In genomic region chr1:155562581-155563376, GRCh38 we compare ENCODE assay signal across 8 cellular contexts. TPM values are rescaled to one million over a fixed set of nuclear protein-coding genes. Genes with fewer than 3 reads are reported as not detected.
DNase-seq lines count a peak whose midpoint lies in the region; ATAC-seq, FAIRE-seq and TF ChIP-seq lines count a peak whose summit lies in the region.

TSS of gene ASH1L (minus strand) at chr1:155562803. CDS start at chr1:155521519, 41,284 bp downstream.

- TF ChIP-seq POLR2A in H54 (IDR thresholded peaks at IDR 0.05; ENCODE audit: low read depth, low read length) = peak; percentile 99
- peak; percentile 91 for TF ChIP-seq POLR2A in Raji (IDR thresholded peaks at IDR 0.05; ENCODE audit: insufficient read depth, low read depth, low read length)

- peaks cover 19 to 25% of the 10 kb centered on the region in 2 donors for H3K4me1 Mint-ChIP-seq in natural killer cell treated with Interleukin-12 subunit alpha and Interleukin-12 subunit beta and Interleukin-15 and Interleukin-18, amount 100 ng/mL, for 72 hours (ENCODE audit: low read depth in 2 of 2)

- peak within 1 kb of the TSS; percentile 98 for H3K4me3 Mint-ChIP-seq in natural killer cell treated with Interleukin-12 subunit alpha and Interleukin-12 subunit beta and Interleukin-15 and Interleukin-18, amount 100 ng/mL, for 72 hours

- no peaks in the 10 kb centered on the region for H3K9me3 Mint-ChIP-seq in natural killer cell treated with Interleukin-12 subunit alpha and Interleukin-12 subunit beta and Interleukin-15 and Interleukin-18, amount 100 ng/mL, for 72 hours

- peak; percentile 91 for ATAC-seq in natural killer cell treated with Interleukin-12 subunit alpha and Interleukin-12 subunit beta and Interleukin-15 and Interleukin-18, amount 100 ng/mL, for 72 hours

- no peak for FAIRE-seq in H54 (lab: Jason Lieb, UNC)

- H3K27ac Mint-ChIP-seq in natural killer cell treated with Interleukin-12 subunit alpha and Interleukin-12 subunit beta and Interleukin-15 and Interleukin-18, amount 100 ng/mL, for 72 hours = peak within 1 kb of the TSS; percentile 97 to 98

- H3K27me3 Mint-ChIP-seq in natural killer cell treated with Interleukin-12 subunit alpha and Interleukin-12 subunit beta and Interleukin-15 and Interleukin-18, amount 100 ng/mL, for 72 hours = no peaks in the 10 kb centered on the region

- DNase-seq in Daoy (ENCODE audit: low read depth) (peak; percentile 96), H54 (ENCODE audit: insufficient read length, low spot score) (peak; percentile 76), M059J (ENCODE audit: low read depth) (peak; percentile 88), fibroblast of peridontal ligament (ENCODE audit: extremely low read depth) (peak; percentile 86)
- peak; percentile 89 for DNase-seq in activated T-helper 9 cell treated with anti-CD3 and anti-CD28 coated beads, Interleukin-2, amount 50 U/mL, for 16 hours (ENCODE audit: low read depth)
- DNase-seq in natural killer cell treated with Interleukin-12 subunit alpha and Interleukin-12 subunit beta and Interleukin-15 and Interleukin-18, amount 100 ng/mL, for 72 hours (ENCODE audit: low spot score) = peak; percentile 95
- peak; percentile 94 for DNase-seq in stimulated activated naive CD4-positive, alpha-beta T cell treated with Interleukin-2 at 50 U/mL for 16 hours (lab: John Stamatoyannopoulos, UW)

- peaks cover 7% of the 10 kb centered on the region for H3K36me3 Mint-ChIP-seq in natural killer cell treated with Interleukin-12 subunit alpha and Interleukin-12 subunit beta and Interleukin-15 and Interleukin-18, amount 100 ng/mL, for 72 hours

RNA-seq across cellular contexts. Expression of gene ASH1L, which starts in this region (rescaled TPM):
- total RNA-seq in Daoy (2014; rRNA removed; shearing (Covaris generic)) = 16.2 and 16.5 TPM in 2 replicates
- total RNA-seq in M059J (2014; rRNA removed; shearing (Covaris generic)) = 12.4 and 23.4 TPM in 2 replicates
- 10 to 100 TPM; 54.3 to 85.5 TPM for total RNA-seq in natural killer cell treated with Interleukin-12 subunit alpha and Interleukin-12 subunit beta and Interleukin-15 and Interleukin-18, amount 100 ng/mL, for 72 hours

Comparison
In these comparisons a context has a peak if more than half of its experiments do, and no peak if none do; other contexts are left out.
1. Peak in every context shown above with its lines: DNase-seq and ATAC-seq.